Comparison of ENCODE assay signal across 1 cellular context in the genomic region with DNA sequence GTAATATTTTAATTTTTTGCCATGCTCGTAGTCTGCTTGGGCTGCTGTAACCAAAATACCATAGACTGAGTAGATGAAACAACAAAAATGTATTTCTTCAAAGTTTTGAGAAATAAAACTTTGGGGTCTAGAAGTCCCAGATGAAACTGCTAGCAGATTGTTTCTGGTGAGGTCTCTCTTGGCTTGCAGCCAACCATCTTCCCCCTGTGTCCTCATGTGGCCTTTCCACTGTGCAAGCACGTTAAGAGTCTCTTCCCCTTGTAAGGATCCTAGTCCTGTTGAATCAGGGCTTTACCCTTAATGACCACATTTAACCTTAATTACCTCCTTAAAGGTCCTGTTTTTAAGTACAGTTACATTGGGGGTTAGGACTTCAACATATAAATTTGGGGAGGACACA.
TF ChIP-seq lines count a peak whose summit lies in the region.

No MANE protein-coding gene starts in this region.

TF ChIP-seq in GM23338, 12 proteins besides CTCF, POLR2A, EP300 and RAD21:
- TF ChIP-seq EZH2 (IDR thresholded peaks at IDR 0.05; ENCODE audit: low read depth, unreplicated experiment) (no peak), EZH2phosphoT487 (IDR thresholded peaks at IDR 0.05; ENCODE audit: unreplicated experiment) (no peak), JUNB (IDR thresholded peaks at IDR 0.05; ENCODE audit: unreplicated experiment) (no peak)
- TF ChIP-seq, protein P1, sequence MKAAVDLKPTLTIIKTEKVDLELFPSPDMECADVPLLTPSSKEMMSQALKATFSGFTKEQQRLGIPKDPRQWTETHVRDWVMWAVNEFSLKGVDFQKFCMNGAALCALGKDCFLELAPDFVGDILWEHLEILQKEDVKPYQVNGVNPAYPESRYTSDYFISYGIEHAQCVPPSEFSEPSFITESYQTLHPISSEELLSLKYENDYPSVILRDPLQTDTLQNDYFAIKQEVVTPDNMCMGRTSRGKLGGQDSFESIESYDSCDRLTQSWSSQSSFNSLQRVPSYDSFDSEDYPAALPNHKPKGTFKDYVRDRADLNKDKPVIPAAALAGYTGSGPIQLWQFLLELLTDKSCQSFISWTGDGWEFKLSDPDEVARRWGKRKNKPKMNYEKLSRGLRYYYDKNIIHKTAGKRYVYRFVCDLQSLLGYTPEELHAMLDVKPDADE (IDR thresholded peaks at IDR 0.05): no peak
- TF ChIP-seq, protein P2, sequence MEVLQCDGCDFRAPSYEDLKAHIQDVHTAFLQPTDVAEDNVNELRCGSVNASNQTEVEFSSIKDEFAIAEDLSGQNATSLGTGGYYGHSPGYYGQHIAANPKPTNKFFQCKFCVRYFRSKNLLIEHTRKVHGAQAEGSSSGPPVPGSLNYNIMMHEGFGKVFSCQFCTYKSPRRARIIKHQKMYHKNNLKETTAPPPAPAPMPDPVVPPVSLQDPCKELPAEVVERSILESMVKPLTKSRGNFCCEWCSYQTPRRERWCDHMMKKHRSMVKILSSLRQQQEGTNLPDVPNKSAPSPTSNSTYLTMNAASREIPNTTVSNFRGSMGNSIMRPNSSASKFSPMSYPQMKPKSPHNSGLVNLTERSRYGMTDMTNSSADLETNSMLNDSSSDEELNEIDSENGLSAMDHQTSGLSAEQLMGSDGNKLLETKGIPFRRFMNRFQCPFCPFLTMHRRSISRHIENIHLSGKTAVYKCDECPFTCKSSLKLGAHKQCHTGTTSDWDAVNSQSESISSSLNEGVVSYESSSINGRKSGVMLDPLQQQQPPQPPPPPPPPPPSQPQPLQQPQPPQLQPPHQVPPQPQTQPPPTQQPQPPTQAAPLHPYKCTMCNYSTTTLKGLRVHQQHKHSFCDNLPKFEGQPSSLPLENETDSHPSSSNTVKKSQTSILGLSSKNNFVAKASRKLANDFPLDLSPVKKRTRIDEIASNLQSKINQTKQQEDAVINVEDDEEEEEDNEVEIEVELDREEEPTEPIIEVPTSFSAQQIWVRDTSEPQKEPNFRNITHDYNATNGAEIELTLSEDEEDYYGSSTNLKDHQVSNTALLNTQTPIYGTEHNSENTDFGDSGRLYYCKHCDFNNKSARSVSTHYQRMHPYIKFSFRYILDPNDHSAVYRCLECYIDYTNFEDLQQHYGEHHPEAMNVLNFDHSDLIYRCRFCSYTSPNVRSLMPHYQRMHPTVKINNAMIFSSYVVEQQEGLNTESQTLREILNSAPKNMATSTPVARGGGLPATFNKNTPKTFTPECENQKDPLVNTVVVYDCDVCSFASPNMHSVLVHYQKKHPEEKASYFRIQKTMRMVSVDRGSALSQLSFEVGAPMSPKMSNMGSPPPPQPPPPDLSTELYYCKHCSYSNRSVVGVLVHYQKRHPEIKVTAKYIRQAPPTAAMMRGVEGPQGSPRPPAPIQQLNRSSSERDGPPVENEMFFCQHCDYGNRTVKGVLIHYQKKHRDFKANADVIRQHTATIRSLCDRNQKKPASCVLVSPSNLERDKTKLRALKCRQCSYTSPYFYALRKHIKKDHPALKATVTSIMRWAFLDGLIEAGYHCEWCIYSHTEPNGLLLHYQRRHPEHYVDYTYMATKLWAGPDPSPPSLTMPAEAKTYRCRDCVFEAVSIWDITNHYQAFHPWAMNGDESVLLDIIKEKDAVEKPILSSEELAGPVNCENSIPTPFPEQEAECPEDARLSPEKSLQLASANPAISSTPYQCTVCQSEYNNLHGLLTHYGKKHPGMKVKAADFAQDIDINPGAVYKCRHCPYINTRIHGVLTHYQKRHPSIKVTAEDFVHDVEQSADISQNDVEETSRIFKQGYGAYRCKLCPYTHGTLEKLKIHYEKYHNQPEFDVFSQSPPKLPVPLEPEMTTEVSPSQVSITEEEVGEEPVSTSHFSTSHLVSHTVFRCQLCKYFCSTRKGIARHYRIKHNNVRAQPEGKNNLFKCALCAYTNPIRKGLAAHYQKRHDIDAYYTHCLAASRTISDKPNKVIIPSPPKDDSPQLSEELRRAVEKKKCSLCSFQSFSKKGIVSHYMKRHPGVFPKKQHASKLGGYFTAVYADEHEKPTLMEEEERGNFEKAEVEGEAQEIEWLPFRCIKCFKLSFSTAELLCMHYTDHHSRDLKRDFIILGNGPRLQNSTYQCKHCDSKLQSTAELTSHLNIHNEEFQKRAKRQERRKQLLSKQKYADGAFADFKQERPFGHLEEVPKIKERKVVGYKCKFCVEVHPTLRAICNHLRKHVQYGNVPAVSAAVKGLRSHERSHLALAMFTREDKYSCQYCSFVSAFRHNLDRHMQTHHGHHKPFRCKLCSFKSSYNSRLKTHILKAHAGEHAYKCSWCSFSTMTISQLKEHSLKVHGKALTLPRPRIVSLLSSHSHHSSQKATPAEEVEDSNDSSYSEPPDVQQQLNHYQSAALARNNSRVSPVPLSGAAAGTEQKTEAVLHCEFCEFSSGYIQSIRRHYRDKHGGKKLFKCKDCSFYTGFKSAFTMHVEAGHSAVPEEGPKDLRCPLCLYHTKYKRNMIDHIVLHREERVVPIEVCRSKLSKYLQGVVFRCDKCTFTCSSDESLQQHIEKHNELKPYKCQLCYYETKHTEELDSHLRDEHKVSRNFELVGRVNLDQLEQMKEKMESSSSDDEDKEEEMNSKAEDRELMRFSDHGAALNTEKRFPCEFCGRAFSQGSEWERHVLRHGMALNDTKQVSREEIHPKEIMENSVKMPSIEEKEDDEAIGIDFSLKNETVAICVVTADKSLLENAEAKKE (CRISPR knock-in tag; IDR thresholded peaks at IDR 0.05): no peak
- TF ChIP-seq, protein P3, sequence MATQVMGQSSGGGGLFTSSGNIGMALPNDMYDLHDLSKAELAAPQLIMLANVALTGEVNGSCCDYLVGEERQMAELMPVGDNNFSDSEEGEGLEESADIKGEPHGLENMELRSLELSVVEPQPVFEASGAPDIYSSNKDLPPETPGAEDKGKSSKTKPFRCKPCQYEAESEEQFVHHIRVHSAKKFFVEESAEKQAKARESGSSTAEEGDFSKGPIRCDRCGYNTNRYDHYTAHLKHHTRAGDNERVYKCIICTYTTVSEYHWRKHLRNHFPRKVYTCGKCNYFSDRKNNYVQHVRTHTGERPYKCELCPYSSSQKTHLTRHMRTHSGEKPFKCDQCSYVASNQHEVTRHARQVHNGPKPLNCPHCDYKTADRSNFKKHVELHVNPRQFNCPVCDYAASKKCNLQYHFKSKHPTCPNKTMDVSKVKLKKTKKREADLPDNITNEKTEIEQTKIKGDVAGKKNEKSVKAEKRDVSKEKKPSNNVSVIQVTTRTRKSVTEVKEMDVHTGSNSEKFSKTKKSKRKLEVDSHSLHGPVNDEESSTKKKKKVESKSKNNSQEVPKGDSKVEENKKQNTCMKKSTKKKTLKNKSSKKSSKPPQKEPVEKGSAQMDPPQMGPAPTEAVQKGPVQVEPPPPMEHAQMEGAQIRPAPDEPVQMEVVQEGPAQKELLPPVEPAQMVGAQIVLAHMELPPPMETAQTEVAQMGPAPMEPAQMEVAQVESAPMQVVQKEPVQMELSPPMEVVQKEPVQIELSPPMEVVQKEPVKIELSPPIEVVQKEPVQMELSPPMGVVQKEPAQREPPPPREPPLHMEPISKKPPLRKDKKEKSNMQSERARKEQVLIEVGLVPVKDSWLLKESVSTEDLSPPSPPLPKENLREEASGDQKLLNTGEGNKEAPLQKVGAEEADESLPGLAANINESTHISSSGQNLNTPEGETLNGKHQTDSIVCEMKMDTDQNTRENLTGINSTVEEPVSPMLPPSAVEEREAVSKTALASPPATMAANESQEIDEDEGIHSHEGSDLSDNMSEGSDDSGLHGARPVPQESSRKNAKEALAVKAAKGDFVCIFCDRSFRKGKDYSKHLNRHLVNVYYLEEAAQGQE (IDR thresholded peaks at IDR 0.05; ENCODE audit: unreplicated experiment): no peak
TF ChIP-seq in GM23338: peak in this region for 0.
